In genomic region chr3:96796101-96796500, GRCh38 we compare ENCODE assay signal across 10 cellular contexts. TPM values are rescaled to one million over a fixed set of nuclear protein-coding genes. Genes with fewer than 3 reads are reported as not detected.
"Had no signal": no experiment of that assay in that cellular context is flagged by ENCODE, and none has a peak within 500 bp of the region (broad histone marks: within the 10 kb centered on the region; RNA-seq: fewer than 3 reads in every experiment).

No MANE protein-coding gene starts in this region.

- DNase-seq: GM23248, GOT3, H7, H9, HCEC 1CT, HFFc6 had no signal

- H3K9me3 ChIP-seq: HAP-1 had no signal

- H3K4me1 ChIP-seq: HAP-1 had no signal

- H3K4me2 ChIP-seq: GM23338 had no signal

- H3K36me3 ChIP-seq: HAP-1 had no signal

- H2AFZ ChIP-seq: GM23248, GM23338 had no signal

- FAIRE-seq: H54 had no signal

- ATAC-seq: GM23338, HCT116 had no signal

- H3K9ac ChIP-seq: GM23248 had no signal

- H3K27ac ChIP-seq: GM23248 had no signal

- H3K4me3 ChIP-seq: GM23248, GM23338, HAP-1 had no signal

RNA-seq across cellular contexts. Expression of gene EPHA6, which starts 18.3 kb away (rescaled TPM):
- total RNA-seq: GM23248, HFFc6 had no signal
- polyA plus RNA-seq: GM23248 had no signal
